Comparison of ENCODE assay signal across 8 cellular contexts in the genomic region with DNA sequence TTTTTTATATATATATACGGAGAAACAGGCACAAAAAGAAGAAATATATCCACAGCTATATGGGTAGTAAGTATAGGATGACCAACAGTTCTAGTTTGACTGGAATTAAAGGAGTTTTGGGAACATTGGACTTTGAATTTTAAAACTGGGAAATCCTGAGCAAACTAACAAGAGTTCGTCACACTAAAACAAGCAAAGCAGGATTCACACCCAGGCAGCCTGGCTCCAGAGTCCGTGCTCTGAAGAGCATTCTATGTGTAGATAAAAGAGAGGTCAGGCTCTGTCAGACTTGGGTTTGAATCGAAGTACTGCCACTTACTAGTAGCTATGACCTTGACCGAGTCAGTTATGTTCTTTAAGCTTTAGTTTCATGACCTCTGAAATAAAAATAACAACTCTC.
"Had no signal": no experiment of that assay in that cellular context is flagged by ENCODE, and none has a peak within 500 bp of the region (broad histone marks: within the 10 kb centered on the region; RNA-seq: fewer than 3 reads in every experiment).

No MANE protein-coding gene starts in this region.

- ATAC-seq: GM12878 had no signal

- FAIRE-seq: G401.6, GM12878, GM12891, GM12892, GM18507, GM19239 had no signal

- H3K4me3 ChIP-seq: GM12878 had no signal

- DNase-seq: GDM1, GF-D8 had no signal
